Comparison of ENCODE assay signal across 8 cellular contexts in the genomic region with DNA sequence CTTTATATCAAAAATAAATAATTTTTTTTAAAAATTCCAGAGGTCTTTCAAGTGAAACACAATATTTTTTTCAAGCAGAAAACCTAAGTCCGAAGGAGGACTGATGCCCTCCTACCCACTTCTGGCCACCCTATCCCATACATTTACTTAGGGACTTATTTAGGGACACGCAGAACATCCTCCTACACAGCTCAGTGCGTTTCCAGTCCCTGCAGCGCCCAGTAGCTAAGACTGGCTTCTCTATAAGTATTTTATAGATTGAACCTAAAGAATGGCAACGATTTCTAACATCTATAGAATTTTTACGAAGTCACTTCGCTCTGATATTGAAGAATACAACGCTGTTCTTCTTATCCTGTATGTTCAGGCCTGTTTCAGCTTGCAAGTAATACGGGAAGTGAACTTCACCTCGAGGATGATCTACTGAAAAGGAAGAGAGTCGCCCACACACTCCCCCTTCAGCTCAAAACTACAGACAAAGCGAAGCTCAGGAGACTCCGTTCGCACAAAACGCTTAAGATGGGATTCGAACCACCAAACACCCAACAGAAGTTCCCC. TPM values are rescaled to one million over a fixed set of nuclear protein-coding genes. Genes with fewer than 3 reads are reported as not detected.
DNase-seq lines count a peak whose midpoint lies in the region; ATAC-seq, FAIRE-seq and TF ChIP-seq lines count a peak whose summit lies in the region.

No MANE protein-coding gene starts in this region.

- WGBS in lung, 2 donors = 8 to 10% methylated on average over 16 of the region's 16 CpGs

- DNase-seq in right atrium auricular region (ENCODE audit: low spot score) = no peak
- DNase-seq in Right ventricle myocardium inferior (ENCODE audit: missing footprints) = no peak
- DNase-seq in adipocyte (ENCODE audit: low read depth) = no peak
- DNase-seq in lung (ENCODE audit: low spot score) = no peak
- DNase-seq in vagina (ENCODE audit: extremely low spot score in 2 of 2) = no peak
- no peak for DNase-seq in H54 (ENCODE audit: insufficient read length, low spot score)

- H3K9me3 ChIP-seq in right atrium auricular region = no peaks in the 10 kb centered on the region
- H3K9me3 ChIP-seq in adipocyte (ENCODE audit: control insufficient read depth, low read length) = no peaks in the 10 kb centered on the region
- H3K9me3 ChIP-seq in lung (ENCODE audit: control insufficient read depth in 2 of 2, insufficient read depth in 1 of 2, low read length in 1 of 2) = no peaks in the 10 kb centered on the region
- H3K9me3 ChIP-seq in vagina = no peaks in the 10 kb centered on the region

- H3K27ac ChIP-seq in right atrium auricular region = no peak overlapping the region
- H3K27ac ChIP-seq in lung (ENCODE audit: low read depth in 1 of 2, low read length in 1 of 2) = no peak overlapping the region
- peak overlapping the region; percentile 99 for H3K27ac ChIP-seq in vagina

- FAIRE-seq in H54 (lab: Jason Lieb, UNC) = no peak

- H3K9ac ChIP-seq in adipocyte (ENCODE audit: low read length) = peak overlapping the region; percentile 100

- peaks cover 0 to 17% of the 10 kb centered on the region in 2 donors for H3K4me1 ChIP-seq in right atrium auricular region
- peaks cover 12% of the 10 kb centered on the region for H3K4me1 ChIP-seq in adipocyte (ENCODE audit: control insufficient read depth, insufficient read depth, low read length)
- peaks cover 0 to 3% of the 10 kb centered on the region in 2 donors for H3K4me1 ChIP-seq in lung (ENCODE audit: control insufficient read depth in 2 of 2, insufficient read depth in 2 of 2, low read length in 2 of 2)
- peaks cover 16% of the 10 kb centered on the region for H3K4me1 ChIP-seq in vagina

- intact Hi-C loops in Right ventricle myocardium inferior (cut with DNase I) = no loop called here
- intact Hi-C loops in vagina (cut with DNase I) = no loop called here

- peak overlapping the region; percentile 98 to 99 for H3K4me3 ChIP-seq in right atrium auricular region
- peak overlapping the region; percentile 99 for H3K4me3 ChIP-seq in adipocyte (ENCODE audit: low read length)
- H3K4me3 ChIP-seq in lung = peak overlapping the region; percentile 58
- peak overlapping the region; percentile 85 to 99 for H3K4me3 ChIP-seq in vagina

- TF ChIP-seq POLR2A in vagina (IDR thresholded peaks at IDR 0.05) (no peak), H54 (IDR thresholded peaks at IDR 0.05; ENCODE audit: low read depth, low read length) (no peak)

- no peak for TF ChIP-seq CTCF in right atrium auricular region (IDR thresholded peaks at IDR 0.05)
- TF ChIP-seq CTCF in lung (IDR thresholded peaks at IDR 0.05; ENCODE audit: control extremely low read depth, extremely low read depth) = no peak
- TF ChIP-seq CTCF in vagina (IDR thresholded peaks at IDR 0.05) = no peak

- ATAC-seq in Right ventricle myocardium inferior = no peak
- no peak for ATAC-seq in lung (ENCODE audit: insufficient read depth, low FRiP score)
- no peak for ATAC-seq in HG03196 (IDR thresholded peaks at IDR 0.05; ENCODE audit: unreplicated experiment)
- no peak for ATAC-seq in GM21360 (IDR thresholded peaks at IDR 0.05; ENCODE audit: unreplicated experiment)

- peaks cover 23% of the 10 kb centered on the region for H3K36me3 ChIP-seq in right atrium auricular region
- H3K36me3 ChIP-seq in adipocyte (ENCODE audit: control insufficient read depth, insufficient read depth, low read length, severe bottlenecking) = peaks cover 21% of the 10 kb centered on the region
- peaks cover 6 to 8% of the 10 kb centered on the region in 2 donors for H3K36me3 ChIP-seq in lung (ENCODE audit: control insufficient read depth in 2 of 2, insufficient read depth in 2 of 2, low read length in 2 of 2)
- peaks cover 0 to 22% of the 10 kb centered on the region in 2 donors for H3K36me3 ChIP-seq in vagina

- H3K27me3 ChIP-seq in right atrium auricular region = no peaks in the 10 kb centered on the region
- no peaks in the 10 kb centered on the region for H3K27me3 ChIP-seq in adipocyte (replicated peaks; ENCODE audit: control insufficient read depth, insufficient read depth, low read length)
- no peaks in the 10 kb centered on the region for H3K27me3 ChIP-seq in lung (ENCODE audit: control insufficient read depth, insufficient read depth)
- no peaks in the 10 kb centered on the region for H3K27me3 ChIP-seq in vagina

RNA-seq across cellular contexts. Expression of a gene that starts 0.3 kb away (rescaled TPM):
- 10 to 100 TPM in 1 of 2 donors, 1 to 10 TPM in 1; 2.7 to 11.3 TPM for total RNA-seq in right atrium auricular region
- total RNA-seq in Right ventricle myocardium inferior = 1.9 TPM
- total RNA-seq in lung = 10 to 100 TPM in 1 of 2 donors, 1 to 10 TPM in 1; 8.6 to 10.0 TPM
- 10 to 100 TPM in 1 of 2 donors, 1 to 10 TPM in 1; 6.0 to 10.4 TPM for polyA plus RNA-seq in lung
- total RNA-seq in vagina = 10.6 TPM

RNA-seq across cellular contexts. Expression of a gene that starts 0.6 kb away (rescaled TPM):
- 10 to 100 TPM; 11.9 to 12.6 TPM for total RNA-seq in right atrium auricular region
- total RNA-seq in Right ventricle myocardium inferior = 9.6 TPM
- total RNA-seq in lung = 10 to 100 TPM; 10.3 to 11.2 TPM
- 10 to 100 TPM; 15.4 to 19.8 TPM for polyA plus RNA-seq in lung
- 15.0 TPM for total RNA-seq in vagina

RNA-seq across cellular contexts. Expression of a gene that starts 31.2 kb away (rescaled TPM):
- 10 to 100 TPM; 13.6 to 17.3 TPM for total RNA-seq in right atrium auricular region
- 11.4 TPM for total RNA-seq in Right ventricle myocardium inferior
- total RNA-seq in lung = 10 to 100 TPM; 21.4 to 29.2 TPM
- 10 to 100 TPM in 1 of 2 donors, 1 to 10 TPM in 1; 7.8 to 11.4 TPM for polyA plus RNA-seq in lung
- total RNA-seq in vagina = 14.2 TPM

RNA-seq across cellular contexts. Expression of a gene that starts 59.1 kb away (rescaled TPM):
- 100 to 1,000 TPM; 104 to 160 TPM for total RNA-seq in right atrium auricular region
- 71.8 TPM for total RNA-seq in Right ventricle myocardium inferior
- total RNA-seq in lung = 100 to 1,000 TPM; 298 to 341 TPM
- polyA plus RNA-seq in lung = 100 to 1,000 TPM; 144 to 324 TPM
- 141 TPM for total RNA-seq in vagina
